ENCODE assay signal across 8 cellular contexts in the genomic region with DNA sequence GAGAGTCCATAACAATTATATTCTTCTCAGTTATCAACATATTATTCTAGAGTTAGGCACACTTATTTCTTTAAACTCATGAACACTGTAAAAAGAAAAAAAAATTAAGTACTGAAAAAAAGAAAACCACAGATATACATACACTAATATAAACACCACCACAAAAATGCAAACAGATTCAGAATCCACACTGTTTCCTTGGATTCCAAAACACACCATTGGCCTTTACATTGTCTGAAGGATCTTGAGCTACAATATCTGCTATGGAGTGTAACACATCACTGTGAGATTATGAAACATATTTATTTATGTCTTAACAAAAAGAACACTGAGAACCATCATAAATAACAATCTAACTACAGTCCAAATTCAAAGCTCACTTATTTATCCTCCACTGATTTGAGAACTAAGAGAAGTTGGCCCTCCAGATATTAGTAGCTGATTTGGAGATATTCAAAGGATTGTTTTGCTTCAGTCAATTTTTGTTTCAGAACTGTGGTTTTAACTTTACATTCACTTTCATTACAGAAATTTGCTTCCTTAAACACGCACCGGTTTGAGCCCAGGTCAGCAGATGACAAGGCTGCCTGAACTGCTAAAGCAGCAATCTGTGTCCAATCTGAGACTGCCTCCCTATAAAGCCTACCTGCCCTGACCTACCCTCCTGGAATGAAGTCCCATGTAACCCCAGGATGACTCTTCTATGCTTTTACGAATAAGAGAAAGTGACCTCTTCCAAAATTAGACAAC. TPM values are rescaled to one million over a fixed set of nuclear protein-coding genes. Genes with fewer than 3 reads are reported as not detected.
DNase-seq lines count a peak whose midpoint lies in the region; ATAC-seq and TF ChIP-seq lines count a peak whose summit lies in the region.

No MANE protein-coding gene starts in this region.

- TF ChIP-seq CTCF in GM13976 (IDR thresholded peaks at IDR 0.05; ENCODE audit: borderline replicate concordance, control extremely low read depth, extremely low read depth, insufficient read depth, missing control alignments) (no peak), colonic mucosa (IDR thresholded peaks at IDR 0.05) (no peak), thoracic aorta (IDR thresholded peaks at IDR 0.05) (no peak), left ventricle myocardium inferior (IDR thresholded peaks at IDR 0.05; ENCODE audit: borderline replicate concordance) (no peak), psoas muscle (IDR thresholded peaks at IDR 0.05) (no peak)

- in situ Hi-C loops in GM13976 (cut with MboI; ENCODE audit: low sequenced_read_pairs, unreplicated experiment) = no loop called here

- no peaks in the 10 kb centered on the region for H3K36me3 Mint-ChIP-seq in IgD-negative memory B cell

- intact Hi-C loops in colonic mucosa (cut with DNase I) = no loop called here
- intact Hi-C loops in left ventricle myocardium inferior (cut with micrococcal nuclease) = no loop called here
- intact Hi-C loops in psoas muscle (cut with DNase I) = no loop called here

- H3K4me1 Mint-ChIP-seq in IgD-negative memory B cell = peaks cover 26 to 47% (median 30%) of the 10 kb centered on the region in 3 donors

- H3K27ac Mint-ChIP-seq in IgD-negative memory B cell = peak overlapping the region; percentile 78 to 97 (median 81)

- peak; percentile 56 for DNase-seq in GM13976 (ENCODE audit: low spot score)
- peak; percentile 31 for DNase-seq in colonic mucosa
- DNase-seq in thoracic aorta (ENCODE audit: low spot score) = no peak
- no peak for DNase-seq in left ventricle myocardium inferior
- DNase-seq in psoas muscle = no peak
- no peak for DNase-seq in COLO668 (lab: John Stamatoyannopoulos, UW; ENCODE audit: unreplicated experiment)

- 82 to 95% (median 84%) methylated on average over 3 of the region's 3 CpGs for WGBS in psoas muscle, 3 donors

- H3K36me3 ChIP-seq in colonic mucosa (no peaks in the 10 kb centered on the region), thoracic aorta (no peaks in the 10 kb centered on the region), left ventricle myocardium inferior (no peaks in the 10 kb centered on the region), psoas muscle (ENCODE audit: insufficient read depth in 1 of 2, low read depth in 1 of 2) (no peaks in the 10 kb centered on the region)

- H3K27me3 Mint-ChIP-seq in IgD-negative memory B cell = peaks cover 2% of the 10 kb centered on the region

- H3K9me3 ChIP-seq in colonic mucosa (no peaks in the 10 kb centered on the region), thoracic aorta (no peaks in the 10 kb centered on the region), left ventricle myocardium inferior (replicated peaks) (no peaks in the 10 kb centered on the region), psoas muscle (no peaks in the 10 kb centered on the region)

- H3K4me1 ChIP-seq in colonic mucosa (no peaks in the 10 kb centered on the region), thoracic aorta (ENCODE audit: control insufficient read depth in 1 of 2, low read depth in 2 of 2) (peaks cover 9 to 10% of the 10 kb centered on the region in 2 donors), left ventricle myocardium inferior (peaks cover 15% of the 10 kb centered on the region), psoas muscle (peaks cover 3% of the 10 kb centered on the region)

- H3K4me3 Mint-ChIP-seq in IgD-negative memory B cell = peak overlapping the region; percentile 92 to 98 (median 97)

- H3K9ac ChIP-seq in colonic mucosa (ENCODE audit: low read depth in 2 of 2, low read length in 2 of 2) = peak overlapping the region in 1 of 2 donors; percentile 86

- no peaks in the 10 kb centered on the region for H3K27me3 ChIP-seq in colonic mucosa
- no peaks in the 10 kb centered on the region for H3K27me3 ChIP-seq in thoracic aorta (replicated peaks; ENCODE audit: insufficient read depth)
- peaks cover 79% of the 10 kb centered on the region for H3K27me3 ChIP-seq in left ventricle myocardium inferior (ENCODE audit: low read depth)
- H3K27me3 ChIP-seq in psoas muscle (ENCODE audit: insufficient read depth in 3 of 3, low read length in 2 of 3) = peaks cover 0 to 41% (median 19%) of the 10 kb centered on the region in 3 donors

- H3K9me3 Mint-ChIP-seq in IgD-negative memory B cell = no peaks in the 10 kb centered on the region

- ATAC-seq in GM21576 (IDR thresholded peaks at IDR 0.05; ENCODE audit: unreplicated experiment) (peak; percentile 81), thoracic aorta (ENCODE audit: insufficient number of reproducible peaks, low FRiP score, low read depth) (no peak), psoas muscle (no peak)

- peak overlapping the region; percentile 71 for H3K27ac ChIP-seq in colonic mucosa
- H3K27ac ChIP-seq in thoracic aorta = no peak overlapping the region
- no peak overlapping the region for H3K27ac ChIP-seq in left ventricle myocardium inferior (replicated peaks)
- no peak overlapping the region for H3K27ac ChIP-seq in psoas muscle

- H3K4me3 ChIP-seq in colonic mucosa (peak overlapping the region; percentile 64), thoracic aorta (peak overlapping the region; percentile 78), left ventricle myocardium inferior (no peak overlapping the region), psoas muscle (no peak overlapping the region)

RNA-seq across cellular contexts. Expression of a gene that starts 47.0 kb away (rescaled TPM):
- polyA plus RNA-seq in IgD-negative memory B cell (0.46 TPM), psoas muscle (1 to 10 TPM in 1 of 3 donors, under 1 TPM in 2; 0.47 to 1.5 (median 0.59) TPM)
- total RNA-seq in colonic mucosa (10 to 100 TPM; 16.5 to 53.8 TPM), thoracic aorta (1 to 10 TPM in 1 of 2 donors, under 1 TPM in 1; 0.71 to 2.0 TPM), left ventricle myocardium inferior (1.5 TPM), psoas muscle (under 1 TPM; 0.44 to 0.92 (median 0.61) TPM)

Comparison
In these comparisons a context has a peak if more than half of its experiments do, and no peak if none do; other contexts are left out.
1. DNase-seq: peak in GM13976 (single experiment) and colonic mucosa (single experiment); none in thoracic aorta (single experiment), left ventricle myocardium inferior (single experiment), psoas muscle (0 of 2) and COLO668 (single experiment).
2. H3K4me3 ChIP-seq: peak in colonic mucosa (single experiment) and thoracic aorta (single experiment); none in left ventricle myocardium inferior (single experiment) and psoas muscle (single experiment).